In the genomic region with DNA sequence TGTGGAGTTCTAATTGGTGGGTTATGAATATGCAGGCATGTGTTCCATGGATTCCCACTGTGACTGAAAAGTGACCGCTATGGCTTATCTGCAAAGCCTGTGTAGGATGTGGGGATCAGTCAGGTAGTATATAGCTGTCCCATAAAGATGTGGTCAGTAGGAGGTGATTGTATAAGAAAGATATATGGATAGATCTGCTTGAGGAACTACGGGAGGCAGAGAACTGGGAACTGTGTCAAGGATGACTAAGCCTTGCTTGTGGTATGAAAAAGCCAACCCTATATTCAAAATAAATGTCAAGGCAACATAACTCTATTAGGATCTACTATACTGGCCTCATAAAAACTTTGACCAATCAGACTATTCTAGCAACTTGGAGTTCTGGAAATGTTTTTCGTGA, we compare ENCODE assay signal across 26 cellular contexts.
A peak's percentile ranks its signal among the peaks of the same experiment; 100 is the strongest.
DNase-seq lines count a peak whose midpoint lies in the region; ATAC-seq, FAIRE-seq and TF ChIP-seq lines count a peak whose summit lies in the region.
"Had no signal": no experiment of that assay in that cellular context is flagged by ENCODE, and none has a peak within 500 bp of the region (broad histone marks: within the 10 kb centered on the region; RNA-seq: fewer than 3 reads in every experiment).

No MANE protein-coding gene starts in this region.

- no peak for ATAC-seq in GM21786 (IDR thresholded peaks at IDR 0.05; ENCODE audit: unreplicated experiment)
- ATAC-seq: Panc1 had no signal

- peaks cover 4% of the 10 kb centered on the region for H3K9me3 Mint-ChIP-seq in astrocyte (ENCODE audit: unreplicated experiment)

- no peak overlapping the region for H3K4me3 Mint-ChIP-seq in astrocyte (ENCODE audit: unreplicated experiment)
- H3K4me3 Mint-ChIP-seq: CD4-positive, CD25-positive, alpha-beta regulatory T cell; HFFc6 had no signal

- H3K9ac ChIP-seq in astrocyte (ENCODE audit: low read length), result no peak overlapping the region
- H3K9ac ChIP-seq: BLaER1, GM23248 had no signal

- TF ChIP-seq POLR2A in lower leg skin (IDR thresholded peaks at IDR 0.05), result no peak

- H3K4me3 ChIP-seq in MG63 (no peak overlapping the region), astrocyte (ENCODE audit: insufficient read depth, low read depth, low read length) (no peak overlapping the region), lower leg skin (ENCODE audit: low read depth, poor library complexity, severe bottlenecking) (no peak overlapping the region)
- H3K4me3 ChIP-seq: BLaER1, GM23248, HAP-1 had no signal

- H3K4me2 ChIP-seq in astrocyte (ENCODE audit: low read length), result no peak overlapping the region
- H3K4me2 ChIP-seq: BLaER1 had no signal

- no peaks in the 10 kb centered on the region for H3K36me3 Mint-ChIP-seq in astrocyte (ENCODE audit: low read depth, unreplicated experiment)
- H3K36me3 Mint-ChIP-seq: CD4-positive, CD25-positive, alpha-beta regulatory T cell had no signal

- H3K79me2 ChIP-seq in astrocyte (ENCODE audit: insufficient read depth, low read length), result no peaks in the 10 kb centered on the region

- H3K27ac Mint-ChIP-seq in astrocyte (ENCODE audit: unreplicated experiment), result no peak overlapping the region
- H3K27ac Mint-ChIP-seq: CD4-positive, CD25-positive, alpha-beta regulatory T cell; HFFc6 had no signal

- no peaks in the 10 kb centered on the region for H4K20me1 ChIP-seq in astrocyte (ENCODE audit: insufficient read depth, low read length)
- H4K20me1 ChIP-seq: BLaER1 had no signal

- no peaks in the 10 kb centered on the region for H3K27me3 Mint-ChIP-seq in astrocyte (ENCODE audit: low read depth, unreplicated experiment)
- H3K27me3 Mint-ChIP-seq: CD4-positive, CD25-positive, alpha-beta regulatory T cell had no signal

- 65 to 69% methylated on average over 3 of the region's 3 CpGs for WGBS in lower leg skin, 2 donors

- H3K4me1 ChIP-seq in astrocyte (ENCODE audit: insufficient read depth, low read length), result no peaks in the 10 kb centered on the region
- H3K4me1 ChIP-seq: BLaER1, HAP-1 had no signal

- H3K36me3 ChIP-seq in MG63, result no peaks in the 10 kb centered on the region
- no peaks in the 10 kb centered on the region for H3K36me3 ChIP-seq in astrocyte (ENCODE audit: insufficient read depth, low read length)
- H3K36me3 ChIP-seq: BLaER1, HAP-1 had no signal

- H3K9me3 ChIP-seq in MG63 (no peaks in the 10 kb centered on the region), astrocyte (ENCODE audit: insufficient read depth, low read depth, low read length) (no peaks in the 10 kb centered on the region)
- H3K9me3 ChIP-seq: HAP-1 had no signal

- intact Hi-C loops in lower leg skin (cut with DNase I; ENCODE audit: low total_unique reads), result no loop called here

- H3K4me1 Mint-ChIP-seq in astrocyte (ENCODE audit: low read depth, unreplicated experiment), result no peaks in the 10 kb centered on the region
- H3K4me1 Mint-ChIP-seq: CD4-positive, CD25-positive, alpha-beta regulatory T cell had no signal

- FAIRE-seq in astrocyte (lab: Jason Lieb, UNC) (peak; percentile 39), endometrium (lab: Jason Lieb, UNC) (peak; percentile 43)
- FAIRE-seq: D721Med had no signal

- H2AFZ ChIP-seq in astrocyte (ENCODE audit: low read depth, low read length), result no peak overlapping the region
- H2AFZ ChIP-seq: GM23248 had no signal

- TF ChIP-seq CTCF in astrocyte (IDR thresholded peaks at IDR 0.05; ENCODE audit: insufficient read depth, low read depth, low read length) (no peak), lower leg skin (IDR thresholded peaks at IDR 0.05) (no peak)

- DNase-seq in A172 (ENCODE audit: low spot score) (peak; percentile 52), MG63 (peak; percentile 3), astrocyte (ENCODE audit: low read depth) (no peak), DMS79 treated with DMSO at 0.1 percent for 48 hours (lab: John Stamatoyannopoulos, UW) (no peak), AG08395 (ENCODE audit: low spot score) (no peak), lower leg skin (ENCODE audit: low spot score in 2 of 2) (no peak)
- DNase-seq: 8988T; CD4-positive, CD25-positive, alpha-beta regulatory T cell; GM23248; HFFc6; IMR-90; KG1; NCI-H1092 treated with DMSO at 0.1 percent for 48 hours; NCI-H1436; NCI-H187; NCI-H2081 treated with DMSO at 0.1 percent for 48 hours; NCI-H2171 treated with DMSO at 0.1 percent for 48 hours; NCI-H526; NCI-H82; SHP77 treated with DMSO at 0.1 percent for 48 hours had no signal

- H3K27ac ChIP-seq in astrocyte (ENCODE audit: low read depth, low read length), result no peak overlapping the region
- H3K27ac ChIP-seq: BLaER1, GM23248 had no signal

- no peaks in the 10 kb centered on the region for H3K27me3 ChIP-seq in MG63
- no peaks in the 10 kb centered on the region for H3K27me3 ChIP-seq in astrocyte (ENCODE audit: insufficient read depth, low read length)

Comparison
In these comparisons a context has a peak if more than half of its experiments do, and no peak if none do; other contexts are left out.
1. DNase-seq: peak in A172 (single experiment) and MG63 (single experiment); none in astrocyte (single experiment), DMS79 treated with DMSO at 0.1 percent for 48 hours (single experiment), AG08395 (single experiment) and lower leg skin (0 of 2).